Comparison of ENCODE assay signal across 1 cellular context in the genomic region with DNA sequence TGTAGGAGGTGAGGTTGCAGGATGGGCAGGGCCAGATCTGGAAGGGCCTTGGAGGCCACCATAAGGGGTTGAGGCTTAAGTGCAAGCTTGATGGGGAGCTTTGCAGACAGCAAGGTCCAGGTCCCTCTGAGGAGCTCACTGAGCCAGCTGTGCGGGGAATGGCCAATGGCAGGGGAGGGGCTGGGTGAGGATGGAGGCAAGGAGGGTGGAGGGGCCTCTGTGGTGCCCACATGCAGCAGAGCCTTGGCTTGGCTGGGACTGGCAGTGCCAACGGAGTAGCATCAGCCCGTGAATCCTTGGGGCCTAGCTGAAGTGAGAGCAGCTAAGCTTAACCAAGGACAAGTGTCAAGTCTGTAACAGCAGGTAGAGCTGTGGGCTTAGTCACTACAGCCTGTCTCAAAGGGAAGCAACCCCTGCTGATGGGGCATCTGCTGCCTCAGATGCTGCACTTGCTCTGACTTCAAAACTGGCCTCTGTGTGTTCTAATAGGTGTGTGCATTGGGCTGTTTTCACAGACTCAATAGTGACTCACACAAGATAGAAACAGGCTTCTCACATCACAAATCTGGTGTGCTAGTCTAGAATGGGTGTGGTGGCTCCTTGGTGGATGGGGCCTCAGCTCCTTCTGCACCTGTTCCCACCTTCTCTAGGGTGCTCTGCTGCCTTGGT.
TF ChIP-seq lines count a peak whose summit lies in the region.

No MANE protein-coding gene starts in this region.

TF ChIP-seq in GM23338, 12 proteins besides CTCF, POLR2A, EP300 and RAD21:
- TF ChIP-seq EZH2 (IDR thresholded peaks at IDR 0.05; ENCODE audit: low read depth, unreplicated experiment), result no peak
- TF ChIP-seq, protein P1, sequence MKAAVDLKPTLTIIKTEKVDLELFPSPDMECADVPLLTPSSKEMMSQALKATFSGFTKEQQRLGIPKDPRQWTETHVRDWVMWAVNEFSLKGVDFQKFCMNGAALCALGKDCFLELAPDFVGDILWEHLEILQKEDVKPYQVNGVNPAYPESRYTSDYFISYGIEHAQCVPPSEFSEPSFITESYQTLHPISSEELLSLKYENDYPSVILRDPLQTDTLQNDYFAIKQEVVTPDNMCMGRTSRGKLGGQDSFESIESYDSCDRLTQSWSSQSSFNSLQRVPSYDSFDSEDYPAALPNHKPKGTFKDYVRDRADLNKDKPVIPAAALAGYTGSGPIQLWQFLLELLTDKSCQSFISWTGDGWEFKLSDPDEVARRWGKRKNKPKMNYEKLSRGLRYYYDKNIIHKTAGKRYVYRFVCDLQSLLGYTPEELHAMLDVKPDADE (IDR thresholded peaks at IDR 0.05), result no peak
- no peak for TF ChIP-seq POLR2AphosphoS5 (IDR thresholded peaks at IDR 0.05; ENCODE audit: low read depth)
- TF ChIP-seq JUNB (IDR thresholded peaks at IDR 0.05; ENCODE audit: unreplicated experiment), result no peak
- TF ChIP-seq CREB1 (CRISPR knock-in tag; IDR thresholded peaks at IDR 0.05; ENCODE audit: low read depth), result no peak
TF ChIP-seq in GM23338: peak in this region for 0.
